ENCODE assay signal across 15 cellular contexts in the genomic region with DNA sequence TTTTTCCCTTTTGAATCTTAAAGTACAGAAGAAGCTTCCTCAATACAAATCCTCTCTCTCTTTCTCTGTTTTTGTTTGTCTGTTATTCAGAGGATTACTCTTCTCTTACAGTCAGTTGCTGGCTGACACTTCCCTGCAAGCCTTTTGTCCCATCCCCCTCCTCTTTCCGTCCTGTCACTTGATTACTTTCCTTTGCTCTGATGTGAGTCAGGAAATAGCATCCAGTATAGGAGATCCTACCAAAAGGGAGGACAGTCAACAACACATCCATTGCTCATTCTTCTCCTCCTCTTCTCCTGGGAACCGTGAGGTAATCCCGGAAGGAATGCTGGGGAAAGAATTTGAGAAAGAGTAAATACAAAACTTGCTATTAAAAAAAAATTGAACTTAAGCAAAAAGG.
DNase-seq lines count a peak whose midpoint lies in the region; ATAC-seq, FAIRE-seq and TF ChIP-seq lines count a peak whose summit lies in the region.
"Had no signal": no experiment of that assay in that cellular context is flagged by ENCODE, and none has a peak within 500 bp of the region (broad histone marks: within the 10 kb centered on the region; RNA-seq: fewer than 3 reads in every experiment).

No MANE protein-coding gene starts in this region.

- H3K4me1 ChIP-seq in cardiac muscle cell (ENCODE audit: low read depth): peaks cover 3% of the 10 kb centered on the region
- H3K4me1 ChIP-seq in right cardiac atrium (ENCODE audit: control insufficient read depth, insufficient read depth, low read length): no peaks in the 10 kb centered on the region
- peaks cover 10% of the 10 kb centered on the region for H3K4me1 ChIP-seq in iPS-20b (ENCODE audit: insufficient read depth, low read length)
- H3K4me1 ChIP-seq in pancreas: no peaks in the 10 kb centered on the region
- H3K4me1 ChIP-seq in vagina: no peaks in the 10 kb centered on the region

- no peaks in the 10 kb centered on the region for H3K27me3 ChIP-seq in cardiac muscle cell
- H3K27me3 ChIP-seq in right cardiac atrium (ENCODE audit: control insufficient read depth, insufficient read depth): no peaks in the 10 kb centered on the region
- H3K27me3 ChIP-seq in iPS-20b (ENCODE audit: insufficient read depth, low read length): no peaks in the 10 kb centered on the region
- H3K27me3 ChIP-seq in pancreas: no peaks in the 10 kb centered on the region
- no peaks in the 10 kb centered on the region for H3K27me3 ChIP-seq in vagina

- no peak for TF ChIP-seq CTCF in cardiac muscle cell (IDR thresholded peaks at IDR 0.05; ENCODE audit: low read depth, low read length)
- TF ChIP-seq CTCF in pancreas (IDR thresholded peaks at IDR 0.05): no peak
- no peak for TF ChIP-seq CTCF in vagina (IDR thresholded peaks at IDR 0.05)

- H3K27me3 Mint-ChIP-seq in stimulated activated naive B cell treated with anti-CD40 and anti-IgM and Interleukin-4, amounts not matched to agents 10 μg/mL and 1 μg/mL and 100 μg/mL, for 72 hours: no peaks in the 10 kb centered on the region
- H3K27me3 Mint-ChIP-seq: natural killer cell treated with Interleukin-12 subunit alpha and Interleukin-12 subunit beta and Interleukin-15 and Interleukin-18, amount 100 ng/mL, for 72 hours had no signal

- no peak overlapping the region for H3K4me3 Mint-ChIP-seq in stimulated activated naive B cell treated with anti-CD40 and anti-IgM and Interleukin-4, amounts not matched to agents 10 μg/mL and 1 μg/mL and 100 μg/mL, for 72 hours
- H3K4me3 Mint-ChIP-seq: activated CD8-positive, alpha-beta T cell treated with anti-CD3 and anti-CD28 coated beads, Interleukin-2, amount 10 ng/mL, durations not matched to agents 7 days and 5 days; activated naive CD4-positive, alpha-beta T cell treated with anti-CD3 and anti-CD28 coated beads for 36 hours; natural killer cell treated with Interleukin-12 subunit alpha and Interleukin-12 subunit beta and Interleukin-15 and Interleukin-18, amount 100 ng/mL, for 72 hours; stimulated activated effector memory CD8-positive, alpha-beta T cell treated with anti-CD3 and anti-CD28 coated beads, Interleukin-12 subunit alpha, Interleukin-12 subunit beta, amount 100 ng/mL, for 72 hours; T-helper 1 cell treated with Interleukin-12 subunit alpha and Interleukin-12 subunit beta and Interleukin-4 antibody, amounts not matched to agents 30 μg/mL and 1 μg/mL, for 36 hours had no signal

- H3K9ac ChIP-seq in iPS-20b (ENCODE audit: low read depth, low read length): no peak overlapping the region

- H3K9me3 Mint-ChIP-seq in stimulated activated naive B cell treated with anti-CD40 and anti-IgM and Interleukin-4, amounts not matched to agents 10 μg/mL and 1 μg/mL and 100 μg/mL, for 72 hours: peaks cover 0 to 1% of the 10 kb centered on the region in 2 donors
- H3K9me3 Mint-ChIP-seq: activated naive CD4-positive, alpha-beta T cell treated with anti-CD3 and anti-CD28 coated beads for 36 hours; T-helper 1 cell treated with Interleukin-12 subunit alpha and Interleukin-12 subunit beta and Interleukin-4 antibody, amounts not matched to agents 30 μg/mL and 1 μg/mL, for 36 hours had no signal

- ATAC-seq in right cardiac atrium: no peak
- no peak for ATAC-seq in pancreas
- ATAC-seq in stimulated activated naive B cell treated with anti-CD40 and anti-IgM and Interleukin-4, amounts not matched to agents 10 μg/mL and 1 μg/mL and 100 μg/mL, for 72 hours (replicated peaks): no peak
- ATAC-seq: activated CD8-positive, alpha-beta T cell treated with anti-CD3 and anti-CD28 coated beads, Interleukin-2, amount 10 ng/mL, durations not matched to agents 7 days and 5 days; natural killer cell treated with Interleukin-12 subunit alpha and Interleukin-12 subunit beta and Interleukin-15 and Interleukin-18, amount 100 ng/mL, for 72 hours; stimulated activated effector memory CD8-positive, alpha-beta T cell treated with anti-CD3 and anti-CD28 coated beads, Interleukin-12 subunit alpha, Interleukin-12 subunit beta, amount 100 ng/mL, for 72 hours had no signal

- no peaks in the 10 kb centered on the region for H3K36me3 Mint-ChIP-seq in stimulated activated naive B cell treated with anti-CD40 and anti-IgM and Interleukin-4, amounts not matched to agents 10 μg/mL and 1 μg/mL and 100 μg/mL, for 72 hours
- H3K36me3 Mint-ChIP-seq: natural killer cell treated with Interleukin-12 subunit alpha and Interleukin-12 subunit beta and Interleukin-15 and Interleukin-18, amount 100 ng/mL, for 72 hours; stimulated activated effector memory CD8-positive, alpha-beta T cell treated with anti-CD3 and anti-CD28 coated beads, Interleukin-12 subunit alpha, Interleukin-12 subunit beta, amount 100 ng/mL, for 72 hours had no signal

- H3K9me3 ChIP-seq in cardiac muscle cell (ENCODE audit: low read depth) (no peaks in the 10 kb centered on the region), right cardiac atrium (ENCODE audit: control insufficient read depth, low read length) (no peaks in the 10 kb centered on the region), iPS-20b (ENCODE audit: insufficient read depth, low read depth, low read length) (no peaks in the 10 kb centered on the region), pancreas (no peaks in the 10 kb centered on the region), vagina (no peaks in the 10 kb centered on the region)

- no peaks in the 10 kb centered on the region for H3K4me1 Mint-ChIP-seq in stimulated activated naive B cell treated with anti-CD40 and anti-IgM and Interleukin-4, amounts not matched to agents 10 μg/mL and 1 μg/mL and 100 μg/mL, for 72 hours
- H3K4me1 Mint-ChIP-seq: stimulated activated effector memory CD8-positive, alpha-beta T cell treated with anti-CD3 and anti-CD28 coated beads, Interleukin-12 subunit alpha, Interleukin-12 subunit beta, amount 100 ng/mL, for 72 hours had no signal

- no peaks in the 10 kb centered on the region for H3K36me3 ChIP-seq in cardiac muscle cell
- no peaks in the 10 kb centered on the region for H3K36me3 ChIP-seq in iPS-20b (ENCODE audit: insufficient read depth, low read depth, low read length)
- H3K36me3 ChIP-seq in pancreas: no peaks in the 10 kb centered on the region
- no peaks in the 10 kb centered on the region for H3K36me3 ChIP-seq in vagina

- TF ChIP-seq POLR2A in vagina (IDR thresholded peaks at IDR 0.05): no peak

- intact Hi-C loops in right cardiac atrium (cut with DNase I): no loop called here
- intact Hi-C loops in pancreas (cut with DNase I): no loop called here
- intact Hi-C loops in vagina (cut with DNase I): no loop called here

- 18% methylated on average over 3 of the region's 3 CpGs for WGBS in right cardiac atrium
- WGBS in pancreas, 2 donors: 28 to 55% methylated on average over 3 of the region's 3 CpGs

- H3K27ac Mint-ChIP-seq in stimulated activated naive B cell treated with anti-CD40 and anti-IgM and Interleukin-4, amounts not matched to agents 10 μg/mL and 1 μg/mL and 100 μg/mL, for 72 hours: no peak overlapping the region
- H3K27ac Mint-ChIP-seq: activated CD8-positive, alpha-beta T cell treated with anti-CD3 and anti-CD28 coated beads, Interleukin-2, amount 10 ng/mL, durations not matched to agents 7 days and 5 days; activated naive CD4-positive, alpha-beta T cell treated with anti-CD3 and anti-CD28 coated beads for 36 hours; natural killer cell treated with Interleukin-12 subunit alpha and Interleukin-12 subunit beta and Interleukin-15 and Interleukin-18, amount 100 ng/mL, for 72 hours; stimulated activated effector memory CD8-positive, alpha-beta T cell treated with anti-CD3 and anti-CD28 coated beads, Interleukin-12 subunit alpha, Interleukin-12 subunit beta, amount 100 ng/mL, for 72 hours; T-helper 1 cell treated with Interleukin-12 subunit alpha and Interleukin-12 subunit beta and Interleukin-4 antibody, amounts not matched to agents 30 μg/mL and 1 μg/mL, for 36 hours had no signal

- H3K4me3 ChIP-seq in cardiac muscle cell (no peak overlapping the region), right cardiac atrium (ENCODE audit: low read length) (no peak overlapping the region), iPS-20b (ENCODE audit: low read length) (0 out of 2 replicates have a peak overlapping the region, but pooled peaks have one; percentile 8), pancreas (no peak overlapping the region), vagina (no peak overlapping the region)

- DNase-seq in cardiac muscle cell (ENCODE audit: low read depth in 1 of 2, low spot score in 1 of 2): peak; percentile 14 to 40
- no peak for DNase-seq in right cardiac atrium
- peak; percentile 42 for DNase-seq in astrocyte of the hippocampus (ENCODE audit: low read depth, low spot score)
- no peak for DNase-seq in superior temporal gyrus (ENCODE audit: extremely low spot score)
- DNase-seq in pancreas: no peak
- DNase-seq in vagina (ENCODE audit: extremely low spot score in 2 of 2): no peak
- DNase-seq in stimulated activated naive B cell treated with anti-CD40 and anti-IgM and Interleukin-4, amounts not matched to agents 10 μg/mL and 1 μg/mL and 100 μg/mL, for 72 hours: no peak
- DNase-seq: activated CD8-positive, alpha-beta T cell treated with anti-CD3 and anti-CD28 coated beads, Interleukin-2, amount 10 ng/mL, durations not matched to agents 7 days and 5 days; activated naive CD4-positive, alpha-beta T cell treated with anti-CD3 and anti-CD28 coated beads for 36 hours; NCI-H1417 treated with DMSO at 0.1 percent for 48 hours had no signal

- FAIRE-seq in pancreas (lab: Jason Lieb, UNC): no peak

- H3K27ac ChIP-seq in cardiac muscle cell: no peak overlapping the region
- H3K27ac ChIP-seq in right cardiac atrium (ENCODE audit: low read length): no peak overlapping the region
- H3K27ac ChIP-seq in iPS-20b (ENCODE audit: low read length): no peak overlapping the region
- no peak overlapping the region for H3K27ac ChIP-seq in pancreas
- no peak overlapping the region for H3K27ac ChIP-seq in vagina
- H3K27ac ChIP-seq: 22Rv1 had no signal

Comparison
In these comparisons a context has a peak if more than half of its experiments do, and no peak if none do; other contexts are left out.
1. DNase-seq: peak in cardiac muscle cell (2 of 2) and astrocyte of the hippocampus (single experiment); none in right cardiac atrium (0 of 3), superior temporal gyrus (single experiment), pancreas (0 of 6), vagina (0 of 2) and stimulated activated naive B cell treated with anti-CD40 and anti-IgM and Interleukin-4, amounts not matched to agents 10 μg/mL and 1 μg/mL and 100 μg/mL, for 72 hours (single experiment).